Comparison of ENCODE assay signal across 1 cellular context in the genomic region with DNA sequence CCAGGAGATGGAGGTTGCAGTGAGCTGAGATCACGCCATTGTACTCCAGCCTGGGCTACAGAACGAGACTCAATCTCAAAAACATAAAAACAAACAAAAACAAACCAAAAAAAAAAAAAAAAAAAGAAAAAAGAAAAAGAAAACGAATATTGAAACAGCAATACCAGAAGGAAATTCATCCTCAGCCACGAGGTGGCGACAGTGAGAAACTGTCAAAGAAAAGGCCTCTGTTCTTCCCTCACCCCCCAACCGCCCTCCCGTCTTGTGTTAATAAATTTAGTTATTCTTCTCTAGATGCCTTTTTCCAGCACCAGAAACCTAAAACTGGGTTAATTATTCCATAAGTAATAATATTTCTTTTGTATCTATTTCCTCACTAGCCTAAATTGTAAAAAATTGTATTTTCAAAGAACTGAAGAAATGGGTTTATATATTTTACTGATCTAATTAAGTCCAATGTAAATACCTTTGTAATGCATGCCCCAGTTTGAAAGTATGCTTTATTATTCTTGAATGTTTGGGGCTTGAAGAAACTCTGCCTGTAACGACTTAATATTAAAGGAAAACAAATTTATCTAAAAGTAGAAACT.
TF ChIP-seq lines count a peak whose summit lies in the region.

No MANE protein-coding gene starts in this region.

TF ChIP-seq in H1, 55 proteins besides CTCF, POLR2A, EP300 and RAD21 (continued from another document):
- TF ChIP-seq, protein P1, sequence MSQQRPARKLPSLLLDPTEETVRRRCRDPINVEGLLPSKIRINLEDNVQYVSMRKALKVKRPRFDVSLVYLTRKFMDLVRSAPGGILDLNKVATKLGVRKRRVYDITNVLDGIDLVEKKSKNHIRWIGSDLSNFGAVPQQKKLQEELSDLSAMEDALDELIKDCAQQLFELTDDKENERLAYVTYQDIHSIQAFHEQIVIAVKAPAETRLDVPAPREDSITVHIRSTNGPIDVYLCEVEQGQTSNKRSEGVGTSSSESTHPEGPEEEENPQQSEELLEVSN (IDR thresholded peaks at IDR 0.05): no peak
- no peak for TF ChIP-seq TCF12 (IDR thresholded peaks at IDR 0.05; ENCODE audit: low read depth, low read length)
- no peak for TF ChIP-seq RBBP5 (IDR thresholded peaks at IDR 0.05; ENCODE audit: borderline replicate concordance, low read depth, low read length)
- no peak for TF ChIP-seq HDAC2 (IDR thresholded peaks at IDR 0.05; ENCODE audit: borderline replicate concordance in 1 of 2, low read depth in 2 of 2, low read length in 2 of 2)
- TF ChIP-seq MAFK (IDR thresholded peaks at IDR 0.05; ENCODE audit: low read depth, low read length): no peak
- TF ChIP-seq, protein P2, sequence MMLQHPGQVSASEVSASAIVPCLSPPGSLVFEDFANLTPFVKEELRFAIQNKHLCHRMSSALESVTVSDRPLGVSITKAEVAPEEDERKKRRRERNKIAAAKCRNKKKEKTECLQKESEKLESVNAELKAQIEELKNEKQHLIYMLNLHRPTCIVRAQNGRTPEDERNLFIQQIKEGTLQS (IDR thresholded peaks at IDR 0.05; ENCODE audit: insufficient read depth, low read depth, low read length): no peak
- TF ChIP-seq SP2 (IDR thresholded peaks at IDR 0.05; ENCODE audit: low read length): no peak
- no peak for TF ChIP-seq CHD1 (IDR thresholded peaks at IDR 0.05; ENCODE audit: low read depth, low read length)
- TF ChIP-seq POU5F1 (IDR thresholded peaks at IDR 0.05; ENCODE audit: low read depth, low read length): no peak
- no peak for TF ChIP-seq PHF8 (conservative IDR thresholded peaks at IDR 0.05; ENCODE audit: low read depth, low read length)
- TF ChIP-seq CBX8 (IDR thresholded peaks at IDR 0.05; ENCODE audit: borderline replicate concordance, low read depth, low read length): no peak
- no peak for TF ChIP-seq SIN3A (conservative IDR thresholded peaks at IDR 0.05 in 1 of 2, IDR thresholded peaks at IDR 0.05 in 1 of 2; ENCODE audit: low read depth in 1 of 2, low read length in 2 of 2)
- no peak for TF ChIP-seq NANOG (IDR thresholded peaks at IDR 0.05; ENCODE audit: insufficient read depth, low read depth, low read length, poor library complexity, severe bottlenecking)
- TF ChIP-seq SRF (IDR thresholded peaks at IDR 0.05; ENCODE audit: low read depth, low read length): no peak
